In genomic region chr19:2291185-2291751, GRCh38 we compare ENCODE assay signal across 9 cellular contexts. TPM values are rescaled to one million over a fixed set of nuclear protein-coding genes. Genes with fewer than 3 reads are reported as not detected.
DNase-seq lines count a peak whose midpoint lies in the region; FAIRE-seq and TF ChIP-seq lines count a peak whose summit lies in the region.
"Had no signal": no experiment of that assay in that cellular context is flagged by ENCODE, and none has a peak within 500 bp of the region (broad histone marks: within the 10 kb centered on the region; RNA-seq: fewer than 3 reads in every experiment).

No MANE protein-coding gene starts in this region.

- H3K4me2 ChIP-seq in BLaER1 treated with 17β-estradiol and CSF1 and Interleukin-3, amounts not matched to agents 10 nM and 100 nM = peak overlapping the region; percentile 95 to 100 (median 98)
- no peak overlapping the region for H3K4me2 ChIP-seq in GM23248 (ENCODE audit: unreplicated experiment)

- peaks cover 7% of the 10 kb centered on the region for H3F3A ChIP-seq in GM23248 (ENCODE audit: insufficient read depth)

- H3K27me3 Mint-ChIP-seq in nephron progenitor cell (ENCODE audit: low read depth, poor library complexity) = peaks cover 99% of the 10 kb centered on the region

- H3K9me3 ChIP-seq in BLaER1 treated with 17β-estradiol and CSF1 and Interleukin-3, amounts not matched to agents 10 nM and 100 nM (replicated peaks in 1 of 11) = no peaks in the 10 kb centered on the region
- H3K9me3 ChIP-seq in GM23248 (ENCODE audit: low read depth) = no peaks in the 10 kb centered on the region
- no peaks in the 10 kb centered on the region for H3K9me3 ChIP-seq in colonic mucosa

- 6 to 8% methylated on average over 22 to 32 of the region's 67 CpGs for WGBS in GM23248 (ENCODE audit: low coverage in 1 of 2, low lambda C conversion rate in 2 of 2, missing lambda C conversion rate in 2 of 2), 2 experiments

- peak overlapping the region in 9 of 11 experiments; percentile 94 to 99 (median 97); a peak in 18 of 22 replicates for H3K27ac ChIP-seq in BLaER1 treated with 17β-estradiol and CSF1 and Interleukin-3, amounts not matched to agents 10 nM and 100 nM
- H3K27ac ChIP-seq in GM23248 (no peak overlapping the region), colonic mucosa (no peak overlapping the region)

- peaks cover 77 to 97% (median 89%) of the 10 kb centered on the region in 10 experiments for H3K4me1 ChIP-seq in BLaER1 treated with 17β-estradiol and CSF1 and Interleukin-3, amounts not matched to agents 10 nM and 100 nM
- H3K4me1 ChIP-seq in GM23248 (ENCODE audit: insufficient read depth) (peaks cover 9% of the 10 kb centered on the region), colonic mucosa (peaks cover 11% of the 10 kb centered on the region)

- H3K36me3 Mint-ChIP-seq in nephron progenitor cell (ENCODE audit: low read depth) = peaks cover 4% of the 10 kb centered on the region

- peak overlapping the region; percentile 13 for H3K4me3 Mint-ChIP-seq in nephron progenitor cell

- H3K36me3 ChIP-seq in BLaER1 treated with 17β-estradiol and CSF1 and Interleukin-3, amounts not matched to agents 10 nM and 100 nM = peaks cover 0 to 54% (median 32%) of the 10 kb centered on the region in 11 experiments; a peak in 17 of 22 replicates
- no peaks in the 10 kb centered on the region for H3K36me3 ChIP-seq in GM23248 (ENCODE audit: low read depth)
- no peaks in the 10 kb centered on the region for H3K36me3 ChIP-seq in colonic mucosa

- no peak for FAIRE-seq in D721Med (lab: Jason Lieb, UNC)

- H3K4me1 Mint-ChIP-seq in nephron progenitor cell = peaks cover 40% of the 10 kb centered on the region

- no peak overlapping the region for H3K27ac Mint-ChIP-seq in nephron progenitor cell

- peaks cover 11 to 83% (median 57%) of the 10 kb centered on the region in 11 experiments; a peak in 19 of 22 replicates for H4K20me1 ChIP-seq in BLaER1 treated with 17β-estradiol and CSF1 and Interleukin-3, amounts not matched to agents 10 nM and 100 nM
- H4K20me1 ChIP-seq in GM23248 (ENCODE audit: insufficient read depth) = no peaks in the 10 kb centered on the region

- H2AFZ ChIP-seq in GM23248 = no peak overlapping the region

- no peaks in the 10 kb centered on the region for H3K9me3 Mint-ChIP-seq in nephron progenitor cell

- H3K4me3 ChIP-seq in BLaER1 treated with 17β-estradiol and CSF1 and Interleukin-3, amounts not matched to agents 10 nM and 100 nM = peak overlapping the region; percentile 65 to 87 (median 80)
- H3K4me3 ChIP-seq in GM23248 (no peak overlapping the region), colonic mucosa (peak overlapping the region; percentile 25)

- peaks cover 0 to 32% (median 0%) of the 10 kb centered on the region in 11 experiments; a peak in 4 of 22 replicates for H3K27me3 ChIP-seq in BLaER1 treated with 17β-estradiol and CSF1 and Interleukin-3, amounts not matched to agents 10 nM and 100 nM
- H3K27me3 ChIP-seq in GM23248 (replicated peaks; ENCODE audit: insufficient read depth) = peaks cover 30% of the 10 kb centered on the region
- H3K27me3 ChIP-seq in colonic mucosa = peaks cover 34% of the 10 kb centered on the region

- no peaks in the 10 kb centered on the region for H3K9me2 ChIP-seq in GM23248 (ENCODE audit: insufficient read depth)

- no peak for TF ChIP-seq CTCF in colonic mucosa (IDR thresholded peaks at IDR 0.05)
- no peak for TF ChIP-seq CTCF in nephron progenitor cell (IDR thresholded peaks at IDR 0.05)
- TF ChIP-seq CTCF in D721Med (IDR thresholded peaks at IDR 0.05; ENCODE audit: insufficient read depth, missing control alignments) = no peak

- peak overlapping the region; percentile 83 to 94 (median 91) for H3K9ac ChIP-seq in BLaER1 treated with 17β-estradiol and CSF1 and Interleukin-3, amounts not matched to agents 10 nM and 100 nM
- H3K9ac ChIP-seq in GM23248 (no peak overlapping the region), colonic mucosa (ENCODE audit: low read depth in 2 of 2, low read length in 2 of 2) (peak overlapping the region in 1 of 2 donors; percentile 12)

- DNase-seq in GM23248 (peak; percentile 32), colonic mucosa (no peak), nephron progenitor cell (peak; percentile 86), NOMO-1 treated with dmso at 0.1 percent for 144 hours (lab: John Stamatoyannopoulos, UW; ENCODE audit: unreplicated experiment) (no peak), D721Med (ENCODE audit: insufficient read length, low spot score) (no peak), NCI-H1436 treated with DMSO at 0.1 percent for 48 hours (lab: John Stamatoyannopoulos, UW) (no peak), cerebellar cortex (ENCODE audit: low spot score) (no peak)
- DNase-seq: SW 1271 had no signal

- intact Hi-C loops in colonic mucosa (cut with DNase I) = no loop called here

- no peaks in the 10 kb centered on the region for H3K79me2 ChIP-seq in GM23248 (ENCODE audit: insufficient read depth)

- in situ Hi-C loops in GM23248 (cut with MboI) = no loop called here

RNA-seq across cellular contexts. Expression of gene PEAK3, which starts 9.3 kb away (rescaled TPM):
- total RNA-seq in GM23248 (2014; rRNA removed; shearing (Covaris generic)) = not detected in 2 replicates
- polyA plus RNA-seq in GM23248 (2016; fragmentation: Nextera tagmentation; extraction: Ambion mirVana) = 0.19 TPM in 1 of 2 replicates, not detected in the other
- total RNA-seq in colonic mucosa = under 1 TPM; 0.29 to 0.72 TPM

RNA-seq across cellular contexts. Expression of gene LINGO3, which starts 16.7 kb away (rescaled TPM):
- total RNA-seq in GM23248 (2014; rRNA removed; shearing (Covaris generic)) = not detected in 2 replicates
- not detected in 2 replicates for polyA plus RNA-seq in GM23248 (2016; fragmentation: Nextera tagmentation; extraction: Ambion mirVana)
- under 1 TPM in 1 of 2 donors, not detected in 1; 0.58 TPM for total RNA-seq in colonic mucosa

RNA-seq across cellular contexts. Expression of gene JSRP1, which starts 35.1 kb away (rescaled TPM):
- total RNA-seq in GM23248 (2014; rRNA removed; shearing (Covaris generic)) = not detected in 2 replicates
- 0.41 TPM in 1 of 2 replicates, not detected in the other for polyA plus RNA-seq in GM23248 (2016; fragmentation: Nextera tagmentation; extraction: Ambion mirVana)
- total RNA-seq in colonic mucosa = 1 to 10 TPM in 1 of 2 donors, under 1 TPM in 1; 0.64 to 1.3 TPM

RNA-seq across cellular contexts. Expression of gene LSM7, which starts 37.1 kb away (rescaled TPM):
- 87.0 and 118 TPM in 2 replicates for total RNA-seq in GM23248 (2014; rRNA removed; shearing (Covaris generic))
- polyA plus RNA-seq in GM23248 (2016; fragmentation: Nextera tagmentation; extraction: Ambion mirVana) = 91.4 and 102 TPM in 2 replicates
- 100 to 1,000 TPM in 1 of 2 donors, 10 to 100 TPM in 1; 99.0 to 185 TPM for total RNA-seq in colonic mucosa

RNA-seq across cellular contexts. Expression of gene SPPL2B, which starts 37.2 kb away (rescaled TPM):
- total RNA-seq in GM23248 (2014; rRNA removed; shearing (Covaris generic)) = 43.0 and 61.0 TPM in 2 replicates
- 38.6 and 38.9 TPM in 2 replicates for polyA plus RNA-seq in GM23248 (2016; fragmentation: Nextera tagmentation; extraction: Ambion mirVana)
- total RNA-seq in colonic mucosa = 100 to 1,000 TPM; 108 to 206 TPM

Comparison
In these comparisons a context has a peak if more than half of its experiments do, and no peak if none do; other contexts are left out.
1. H3K27ac ChIP-seq: peak in BLaER1 treated with 17β-estradiol and CSF1 and Interleukin-3, amounts not matched to agents 10 nM and 100 nM (9 of 11); none in GM23248 (single experiment) and colonic mucosa (single experiment).
2. DNase-seq: peak in GM23248 (single experiment) and nephron progenitor cell (single experiment); none in colonic mucosa (single experiment), NOMO-1 treated with dmso at 0.1 percent for 144 hours (single experiment), D721Med (single experiment), NCI-H1436 treated with DMSO at 0.1 percent for 48 hours (single experiment) and cerebellar cortex (single experiment).